In the genomic region with DNA sequence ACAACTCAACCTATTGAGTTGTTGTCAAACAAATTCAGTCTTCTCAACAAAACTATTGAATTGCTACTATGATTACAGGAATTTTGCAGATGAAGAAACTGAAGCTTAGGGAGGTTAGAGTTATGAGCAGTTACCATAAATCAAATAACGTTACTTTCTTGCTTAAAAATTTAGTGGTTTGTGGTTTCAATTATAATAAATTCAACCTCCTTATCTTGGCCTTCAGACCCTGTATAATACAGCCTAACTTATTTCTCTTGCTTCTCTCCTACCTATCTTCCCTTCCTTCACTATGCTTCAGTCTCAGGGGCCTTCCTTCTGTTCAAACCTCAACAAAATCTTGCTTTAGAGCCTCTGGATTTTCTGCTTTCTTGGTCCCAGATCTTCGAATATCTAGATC, we compare ENCODE assay signal across 8 cellular contexts.
"Had no signal": no experiment of that assay in that cellular context is flagged by ENCODE, and none has a peak within 500 bp of the region (broad histone marks: within the 10 kb centered on the region; RNA-seq: fewer than 3 reads in every experiment).

No MANE protein-coding gene starts in this region.

- FAIRE-seq: K562 had no signal

- H3K36me3 ChIP-seq: HAP-1 had no signal

- H3K4me3 ChIP-seq: GM23248, HAP-1, K562 had no signal

- DNase-seq: GM23248, GOT3, H7, HFFc6, IMR-90 had no signal

- H3K9ac ChIP-seq: GM23248 had no signal

- H2AFZ ChIP-seq: GM23248 had no signal

- H3K9me3 ChIP-seq: HAP-1 had no signal

- H3K27ac ChIP-seq: GM23248 had no signal

- ATAC-seq: HCT116, K562 had no signal

- H3K4me1 ChIP-seq: HAP-1 had no signal
